ENCODE assay signal across 1 cellular context in the genomic region with DNA sequence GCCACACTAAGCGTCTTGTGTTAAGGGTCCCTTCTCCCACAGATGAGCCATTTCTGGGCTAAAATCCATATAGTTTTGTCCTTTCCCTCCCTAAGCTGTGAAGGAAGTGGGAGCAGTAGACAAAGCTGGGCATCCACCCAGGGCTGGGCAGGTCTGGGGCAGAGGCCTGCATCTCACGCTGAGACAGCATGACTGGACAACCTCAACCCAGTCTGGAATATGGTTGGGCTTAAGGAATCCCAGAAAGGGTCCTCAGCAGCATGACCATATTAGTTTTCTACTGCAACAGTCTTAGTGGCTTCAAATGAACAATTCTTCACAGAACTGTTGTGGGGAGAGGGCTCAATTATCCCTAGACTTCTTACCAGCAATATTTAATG.
TF ChIP-seq lines count a peak whose summit lies in the region.

No MANE protein-coding gene starts in this region.

TF ChIP-seq in SK-N-SH, 30 proteins besides CTCF, POLR2A, EP300 and RAD21 (continued from another document):
- TF ChIP-seq, protein P1, sequence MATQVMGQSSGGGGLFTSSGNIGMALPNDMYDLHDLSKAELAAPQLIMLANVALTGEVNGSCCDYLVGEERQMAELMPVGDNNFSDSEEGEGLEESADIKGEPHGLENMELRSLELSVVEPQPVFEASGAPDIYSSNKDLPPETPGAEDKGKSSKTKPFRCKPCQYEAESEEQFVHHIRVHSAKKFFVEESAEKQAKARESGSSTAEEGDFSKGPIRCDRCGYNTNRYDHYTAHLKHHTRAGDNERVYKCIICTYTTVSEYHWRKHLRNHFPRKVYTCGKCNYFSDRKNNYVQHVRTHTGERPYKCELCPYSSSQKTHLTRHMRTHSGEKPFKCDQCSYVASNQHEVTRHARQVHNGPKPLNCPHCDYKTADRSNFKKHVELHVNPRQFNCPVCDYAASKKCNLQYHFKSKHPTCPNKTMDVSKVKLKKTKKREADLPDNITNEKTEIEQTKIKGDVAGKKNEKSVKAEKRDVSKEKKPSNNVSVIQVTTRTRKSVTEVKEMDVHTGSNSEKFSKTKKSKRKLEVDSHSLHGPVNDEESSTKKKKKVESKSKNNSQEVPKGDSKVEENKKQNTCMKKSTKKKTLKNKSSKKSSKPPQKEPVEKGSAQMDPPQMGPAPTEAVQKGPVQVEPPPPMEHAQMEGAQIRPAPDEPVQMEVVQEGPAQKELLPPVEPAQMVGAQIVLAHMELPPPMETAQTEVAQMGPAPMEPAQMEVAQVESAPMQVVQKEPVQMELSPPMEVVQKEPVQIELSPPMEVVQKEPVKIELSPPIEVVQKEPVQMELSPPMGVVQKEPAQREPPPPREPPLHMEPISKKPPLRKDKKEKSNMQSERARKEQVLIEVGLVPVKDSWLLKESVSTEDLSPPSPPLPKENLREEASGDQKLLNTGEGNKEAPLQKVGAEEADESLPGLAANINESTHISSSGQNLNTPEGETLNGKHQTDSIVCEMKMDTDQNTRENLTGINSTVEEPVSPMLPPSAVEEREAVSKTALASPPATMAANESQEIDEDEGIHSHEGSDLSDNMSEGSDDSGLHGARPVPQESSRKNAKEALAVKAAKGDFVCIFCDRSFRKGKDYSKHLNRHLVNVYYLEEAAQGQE (IDR thresholded peaks at IDR 0.05; ENCODE audit: low read depth, low read length), result no peak
- TF ChIP-seq YY1 (IDR thresholded peaks at IDR 0.05; ENCODE audit: low read depth), result no peak
TF ChIP-seq in SK-N-SH: peak in this region for 0.
